Comparison of ENCODE assay signal across 13 cellular contexts in the genomic region with DNA sequence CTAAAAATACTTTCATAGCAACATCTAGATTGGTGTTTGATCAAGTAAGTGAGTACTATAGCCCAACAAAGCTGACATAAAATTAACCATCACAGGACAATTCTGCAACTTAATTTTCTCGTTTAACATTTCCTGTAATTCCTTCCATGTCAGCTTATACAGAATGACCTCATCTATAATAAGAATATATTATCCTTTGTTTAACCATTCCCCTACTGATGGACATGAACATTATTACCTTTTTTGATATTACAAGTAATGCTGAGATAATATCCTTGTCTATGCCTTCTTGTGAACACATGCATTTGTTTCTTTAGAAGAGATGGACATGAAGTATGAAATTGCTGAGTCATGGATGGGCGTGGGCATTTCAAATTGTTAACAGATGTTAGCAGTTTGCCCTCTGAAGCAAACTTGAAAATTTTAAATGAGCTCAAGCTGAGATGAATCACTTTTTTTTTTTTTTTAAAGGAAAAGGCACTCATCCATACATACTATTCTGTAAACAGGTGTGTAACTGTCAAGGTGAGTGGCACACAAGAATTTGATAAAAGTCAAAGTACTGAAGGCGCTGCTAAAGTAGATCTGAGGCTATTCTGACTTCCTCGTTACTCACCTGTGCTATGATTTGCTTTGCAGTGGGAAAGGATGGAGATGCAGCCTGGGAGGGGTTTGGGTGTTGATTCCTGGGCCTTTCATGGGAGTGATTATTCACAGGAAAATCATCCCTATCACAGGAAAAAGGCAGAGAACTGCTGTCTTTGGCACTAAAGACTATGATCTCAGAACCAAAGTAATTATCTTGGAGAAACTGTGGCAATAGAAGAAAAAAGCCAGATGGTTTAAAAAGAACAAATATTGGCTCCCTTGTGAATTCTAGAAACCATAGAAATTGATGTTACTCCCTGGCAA.
DNase-seq lines count a peak whose midpoint lies in the region; ATAC-seq and TF ChIP-seq lines count a peak whose summit lies in the region.
"Had no signal": no experiment of that assay in that cellular context is flagged by ENCODE, and none has a peak within 500 bp of the region (broad histone marks: within the 10 kb centered on the region; RNA-seq: fewer than 3 reads in every experiment).

No MANE protein-coding gene starts in this region.

- H3F3A ChIP-seq in SK-N-SH (replicated peaks; ENCODE audit: insufficient read depth), result peaks cover 16% of the 10 kb centered on the region

- H3K79me2 ChIP-seq in SK-N-SH (ENCODE audit: insufficient read depth), result no peaks in the 10 kb centered on the region

- H3K27me3 Mint-ChIP-seq in type B pancreatic cell, result no peaks in the 10 kb centered on the region
- peaks cover 16% of the 10 kb centered on the region for H3K27me3 Mint-ChIP-seq in WTC11 (ENCODE audit: low read depth)

- H3K9me3 ChIP-seq in SK-N-SH, result no peaks in the 10 kb centered on the region

- H3K4me3 ChIP-seq in SK-N-SH (ENCODE audit: low read depth in 2 of 2, low read length in 1 of 2), result no peak overlapping the region

- H3K27me3 ChIP-seq in SK-N-SH (ENCODE audit: insufficient read depth), result no peaks in the 10 kb centered on the region

- TF ChIP-seq CTCF in SK-N-SH (IDR thresholded peaks at IDR 0.05), result no peak
- no peak for TF ChIP-seq CTCF in type B pancreatic cell (conservative IDR thresholded peaks at IDR 0.05)
- no peak for TF ChIP-seq CTCF in WTC11 (IDR thresholded peaks at IDR 0.05)

- CTCF ChIA-PET in SK-N-SH (lab: Yijun Ruan, JAX), result interaction anchor here (0.6 kb wide), 1 partner anchor 24 kb away, joined by 3 read pairs; no protein-coding TSS in a partner anchor
- CTCF ChIA-PET in WTC11 (lab: Charles Lee), result no interaction called here

- peak overlapping the region; percentile 66 to 69 for H3K27ac ChIP-seq in SK-N-SH (ENCODE audit: low read depth in 2 of 2, low read length in 1 of 2)
- H3K27ac ChIP-seq: epithelial cell of prostate had no signal

- peaks cover 29% of the 10 kb centered on the region for H3K36me3 Mint-ChIP-seq in type B pancreatic cell
- peaks cover 14% of the 10 kb centered on the region for H3K36me3 Mint-ChIP-seq in WTC11

- H3K4me1 Mint-ChIP-seq in type B pancreatic cell (ENCODE audit: unreplicated experiment) (peaks cover 23% of the 10 kb centered on the region), WTC11 (peaks cover 44% of the 10 kb centered on the region)

- H3K9me3 Mint-ChIP-seq in type B pancreatic cell, result peaks cover 6% of the 10 kb centered on the region
- H3K9me3 Mint-ChIP-seq in WTC11, result no peaks in the 10 kb centered on the region
- H3K9me3 Mint-ChIP-seq: activated T-helper 2 cell treated with anti-CD3 and anti-CD28 coated beads, Interferon-gamma antibody, Interleukin-2, Interleukin-4, amounts not matched to agents 10 μg/mL and 5 μg/mL and 100 μg/mL, durations not matched to agents 14 hours and 24 hours and 36 hours had no signal

- peaks cover 14 to 19% of the 10 kb centered on the region in 2 experiments for H3K4me1 ChIP-seq in SK-N-SH (ENCODE audit: control insufficient read depth in 1 of 2, insufficient read depth in 2 of 2, low read depth in 1 of 2, low read length in 1 of 2)

- H3K4me2 ChIP-seq in SK-N-SH, result peak overlapping the region; percentile 54; the same call in 1 of the 2 replicates

- peak in 1 of 2 experiments; percentile 29; a peak in 1 of 4 replicates for TF ChIP-seq EP300 in SK-N-SH (IDR thresholded peaks at IDR 0.05; ENCODE audit: borderline replicate concordance in 1 of 2, low read depth in 1 of 2, low read length in 1 of 2)

- POLR2A ChIA-PET in SK-N-SH (lab: Yijun Ruan, JAX), result no interaction called here
- POLR2A ChIA-PET in WTC11 (lab: Charles Lee), result no interaction called here

- H4K20me1 ChIP-seq in SK-N-SH (ENCODE audit: insufficient read depth), result no peaks in the 10 kb centered on the region

- peaks cover 21 to 34% of the 10 kb centered on the region in 2 experiments for H3K36me3 ChIP-seq in SK-N-SH (replicated peaks in 1 of 2; ENCODE audit: control insufficient read depth in 1 of 2, insufficient read depth in 2 of 2, low read length in 1 of 2)

- ATAC-seq in left ventricle myocardium superior, result peak; percentile 49
- no peak for ATAC-seq in Right ventricle myocardium inferior
- ATAC-seq in WTC11, result no peak

- intact Hi-C loops in left ventricle myocardium superior (cut with micrococcal nuclease) (no loop called here), Right ventricle myocardium inferior (cut with DNase I) (no loop called here)

- no peak overlapping the region for H2AFZ ChIP-seq in SK-N-SH (ENCODE audit: low read depth)

- H3K4me3 Mint-ChIP-seq in type B pancreatic cell (peak overlapping the region; percentile 24), WTC11 (no peak overlapping the region)

- 47% methylated on average over 4 of the region's 4 CpGs for WGBS in SK-N-SH (ENCODE audit: low lambda C conversion rate)

- H3K9ac ChIP-seq in SK-N-SH, result no peak overlapping the region

- H3K27ac Mint-ChIP-seq in type B pancreatic cell (peak overlapping the region; percentile 67), WTC11 (no peak overlapping the region)
- H3K27ac Mint-ChIP-seq: activated T-helper 2 cell treated with anti-CD3 and anti-CD28 coated beads, Interferon-gamma antibody, Interleukin-2, Interleukin-4, amounts not matched to agents 10 μg/mL and 5 μg/mL and 100 μg/mL, durations not matched to agents 14 hours and 24 hours and 36 hours had no signal

- no peak for TF ChIP-seq RAD21 in SK-N-SH (IDR thresholded peaks at IDR 0.05; ENCODE audit: low read length)

- H3K9me2 ChIP-seq in SK-N-SH, result no peaks in the 10 kb centered on the region

- DNase-seq in left ventricle myocardium superior (no peak), Right ventricle myocardium inferior (ENCODE audit: missing footprints) (no peak), SK-N-SH (peak; percentile 28), fibroblast of gingiva (ENCODE audit: low read depth) (peak; percentile 85), type B pancreatic cell (ENCODE audit: extremely low spot score, unreplicated experiment) (no peak), HK-2 (ENCODE audit: unreplicated experiment) (no peak), WTC11 (ENCODE audit: low spot score) (no peak)
- DNase-seq in activated CD4-positive, alpha-beta T cell treated with anti-CD3 and anti-CD28 coated beads, Interleukin-2, amount 50 U/mL, for 4 hours, result no peak
- DNase-seq: NCI-H510A, right cardiac atrium, T-helper 9 cell had no signal

TF ChIP-seq in SK-N-SH, 30 proteins besides CTCF, POLR2A, EP300 and RAD21:
- no peak for TF ChIP-seq SMC3 (IDR thresholded peaks at IDR 0.05; ENCODE audit: low read depth, low read length)
- peak; percentile 48 for TF ChIP-seq JUND (IDR thresholded peaks at IDR 0.05)
- TF ChIP-seq TAF1 (IDR thresholded peaks at IDR 0.05; ENCODE audit: borderline replicate concordance, low read depth, low read length), result no peak
- peak; percentile 96 for TF ChIP-seq TCF12 (IDR thresholded peaks at IDR 0.05)
- no peak for TF ChIP-seq RXRA (IDR thresholded peaks at IDR 0.05; ENCODE audit: borderline replicate concordance, low read depth)
- peak; percentile 59; the same call in 1 of the 2 replicates for TF ChIP-seq FOSL2 (IDR thresholded peaks at IDR 0.05; ENCODE audit: borderline replicate concordance, low read depth)

TF ChIP-seq in WTC11, 78 proteins besides CTCF, POLR2A, EP300 and RAD21:
- TF ChIP-seq, protein P1, sequence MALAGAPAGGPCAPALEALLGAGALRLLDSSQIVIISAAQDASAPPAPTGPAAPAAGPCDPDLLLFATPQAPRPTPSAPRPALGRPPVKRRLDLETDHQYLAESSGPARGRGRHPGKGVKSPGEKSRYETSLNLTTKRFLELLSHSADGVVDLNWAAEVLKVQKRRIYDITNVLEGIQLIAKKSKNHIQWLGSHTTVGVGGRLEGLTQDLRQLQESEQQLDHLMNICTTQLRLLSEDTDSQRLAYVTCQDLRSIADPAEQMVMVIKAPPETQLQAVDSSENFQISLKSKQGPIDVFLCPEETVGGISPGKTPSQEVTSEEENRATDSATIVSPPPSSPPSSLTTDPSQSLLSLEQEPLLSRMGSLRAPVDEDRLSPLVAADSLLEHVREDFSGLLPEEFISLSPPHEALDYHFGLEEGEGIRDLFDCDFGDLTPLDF (CRISPR knock-in tag; IDR thresholded peaks at IDR 0.05), result no peak
- TF ChIP-seq HMGA2 (CRISPR knock-in tag; IDR thresholded peaks at IDR 0.05), result no peak
TF ChIP-seq in WTC11: peak in this region for 0.

Comparison
In these comparisons a context has a peak if more than half of its experiments do, and no peak if none do; other contexts are left out.
1. DNase-seq: peak in SK-N-SH (single experiment) and fibroblast of gingiva (single experiment); none in left ventricle myocardium superior (single experiment), Right ventricle myocardium inferior (single experiment), type B pancreatic cell (single experiment), HK-2 (single experiment), activated CD4-positive, alpha-beta T cell treated with anti-CD3 and anti-CD28 coated beads, Interleukin-2, amount 50 U/mL, for 4 hours (0 of 2) and WTC11 (single experiment).